Comparison of ENCODE assay signal across 21 cellular contexts in genomic region chr7:79786187-79786586, GRCh38.
"Had no signal": no experiment of that assay in that cellular context is flagged by ENCODE, and none has a peak within 500 bp of the region (broad histone marks: within the 10 kb centered on the region; RNA-seq: fewer than 3 reads in every experiment).

No MANE protein-coding gene starts in this region.

- H3K4me3 ChIP-seq: adrenal gland, body of pancreas, colonic mucosa, gastroesophageal sphincter, skin epidermis, tibial artery had no signal

- H3K27ac ChIP-seq: adrenal gland, body of pancreas, colonic mucosa, gastroesophageal sphincter, skin epidermis, tibial artery, VCaP had no signal

- H3K36me3 ChIP-seq: adrenal gland, colonic mucosa, gastroesophageal sphincter, tibial artery had no signal

- H3K4me1 ChIP-seq: adrenal gland, body of pancreas, colonic mucosa, gastroesophageal sphincter had no signal

- ATAC-seq: activated T-cell treated with anti-CD3 and anti-CD28 coated beads, Interleukin-2, amount 50 U/mL, for 4 hours; body of pancreas; esophagus mucosa; gastroesophageal sphincter; left lobe of liver; natural killer cell treated with Interleukin-12 subunit alpha and Interleukin-12 subunit beta and Interleukin-15 and Interleukin-18, amount 100 ng/mL, for 72 hours had no signal

- H3K27me3 ChIP-seq: adrenal gland, body of pancreas, colonic mucosa, gastroesophageal sphincter, tibial artery had no signal

- H3K9me3 ChIP-seq: adrenal gland, body of pancreas, colonic mucosa, tibial artery had no signal

- DNase-seq: activated CD4-positive, alpha-beta memory T cell treated with anti-CD3 and anti-CD28 coated beads for 36 hours; activated effector memory CD4-positive, alpha-beta T cell treated with Interleukin-2 at 50 U/mL for 16 hours; activated naive CD4-positive, alpha-beta T cell treated with anti-CD3 and anti-CD28 coated beads, Interleukin-2, amount 50 U/mL, for 16 hours; activated T-cell treated with anti-CD3 and anti-CD28 coated beads, Interleukin-2, amount 50 U/mL, for 4 hours; adrenal gland; body of pancreas; caudate nucleus; colonic mucosa; islet precursor cell; stimulated activated CD4-positive, alpha-beta T cell treated with anti-CD3 and anti-CD28 coated beads, Interleukin-15, amount 100 ng/mL, for 24 hours; stimulated activated CD4-positive, alpha-beta T cell treated with anti-CD3 and anti-CD28 coated beads, Interleukin-4, amount 100 ng/mL, for 24 hours; stimulated activated naive CD4-positive, alpha-beta T cell; T-helper 1 cell; T1000; tibial artery had no signal
